Comparison of ENCODE assay signal across 8 cellular contexts in the genomic region with DNA sequence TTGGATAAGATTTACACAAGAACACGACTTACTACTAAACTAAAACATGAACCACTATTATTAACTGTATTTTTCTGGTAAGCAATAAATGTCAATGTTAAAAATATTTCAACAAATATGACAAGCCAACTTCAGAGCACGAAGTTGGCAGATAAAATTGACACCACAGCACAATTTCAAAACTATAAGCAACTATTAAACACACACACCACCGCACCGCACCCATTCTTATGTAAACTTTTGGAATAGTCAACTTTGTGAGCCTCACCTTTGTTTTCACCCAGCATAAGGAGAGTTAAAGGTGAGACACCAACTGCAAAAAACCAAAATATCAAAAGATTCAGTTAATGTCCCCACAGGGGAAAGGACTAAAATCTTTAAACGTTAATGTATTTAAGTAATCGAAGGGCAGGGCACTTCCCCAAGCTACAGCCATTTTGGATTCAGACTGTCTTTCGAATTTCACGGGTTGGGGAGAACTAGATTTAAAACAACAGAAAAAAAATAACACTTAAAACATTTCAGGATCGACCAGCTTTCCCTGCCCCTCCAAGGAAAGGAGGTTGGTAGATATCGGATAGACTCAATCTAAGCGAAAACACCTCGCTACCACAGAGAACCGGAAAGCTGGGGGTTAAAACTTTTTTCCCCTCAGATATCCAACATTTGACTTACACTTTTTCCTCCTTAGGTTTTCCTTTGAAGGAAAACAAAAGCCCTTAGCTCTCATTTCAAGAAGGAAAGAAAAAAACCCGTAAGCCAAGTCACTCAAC. TPM values are rescaled to one million over a fixed set of nuclear protein-coding genes. Genes with fewer than 3 reads are reported as not detected.
A peak's percentile ranks its signal among the peaks of the same experiment; 100 is the strongest.
DNase-seq lines count a peak whose midpoint lies in the region; ATAC-seq and TF ChIP-seq lines count a peak whose summit lies in the region.

No MANE protein-coding gene starts in this region.

- H3K4me3 ChIP-seq in BLaER1 (peak overlapping the region; percentile 99), iPS-18c (ENCODE audit: insufficient read depth, low read depth, low read length) (peak overlapping the region; percentile 100)

- H3K9me3 ChIP-seq in BLaER1 = no peaks in the 10 kb centered on the region
- H3K9me3 ChIP-seq in iPS-18c (ENCODE audit: control insufficient read depth, insufficient read depth, low read length) = no peaks in the 10 kb centered on the region

- DNase-seq in HuH-7.5 (ENCODE audit: low spot score) (peak; percentile 19), NCI-H226 (no peak), omental fat pad (ENCODE audit: low spot score) (no peak)
- no peak for DNase-seq in activated naive CD4-positive, alpha-beta T cell treated with anti-CD3 and anti-CD28 coated beads, Interleukin-2, amount 50 U/mL, for 72 hours (ENCODE audit: low spot score in 2 of 2)
- DNase-seq in stimulated activated naive CD8-positive, alpha-beta T cell treated with anti-CD3 and anti-CD28 coated beads, Interleukin-15, amount 100 ng/mL, for 72 hours = no peak
- DNase-seq in stimulated activated CD4-positive, alpha-beta T cell treated with anti-CD3 and anti-CD28 coated beads, Interleukin-15, amount 100 ng/mL, for 24 hours = no peak

- H3K27ac ChIP-seq in BLaER1 = peak overlapping the region; percentile 97

- no peaks in the 10 kb centered on the region for H3K27me3 ChIP-seq in BLaER1

- H3K4me1 ChIP-seq in BLaER1 = peaks cover 55% of the 10 kb centered on the region

- H3K4me1 Mint-ChIP-seq in stimulated activated naive CD8-positive, alpha-beta T cell treated with anti-CD3 and anti-CD28 coated beads, Interleukin-15, amount 100 ng/mL, for 72 hours = peaks cover 52% of the 10 kb centered on the region

- H3K4me3 Mint-ChIP-seq in stimulated activated naive CD8-positive, alpha-beta T cell treated with anti-CD3 and anti-CD28 coated beads, Interleukin-15, amount 100 ng/mL, for 72 hours = peak overlapping the region; percentile 97 to 99

- H3K36me3 Mint-ChIP-seq in activated naive CD4-positive, alpha-beta T cell treated with anti-CD3 and anti-CD28 coated beads, Interleukin-2, amount 50 U/mL, for 72 hours = peaks cover 34 to 43% of the 10 kb centered on the region in 2 donors

- no peaks in the 10 kb centered on the region for H3K27me3 Mint-ChIP-seq in stimulated activated naive CD8-positive, alpha-beta T cell treated with anti-CD3 and anti-CD28 coated beads, Interleukin-15, amount 100 ng/mL, for 72 hours

- peaks cover 50% of the 10 kb centered on the region for H4K20me1 ChIP-seq in BLaER1

- peaks cover 16% of the 10 kb centered on the region; the same call in 1 of the 2 replicates for H3K36me3 ChIP-seq in BLaER1

- no peak for TF ChIP-seq CTCF in omental fat pad (IDR thresholded peaks at IDR 0.05)

- H3K27ac Mint-ChIP-seq in activated naive CD4-positive, alpha-beta T cell treated with anti-CD3 and anti-CD28 coated beads, Interleukin-2, amount 50 U/mL, for 72 hours = peak overlapping the region; percentile 95 to 99
- H3K27ac Mint-ChIP-seq in stimulated activated naive CD8-positive, alpha-beta T cell treated with anti-CD3 and anti-CD28 coated beads, Interleukin-15, amount 100 ng/mL, for 72 hours = peak overlapping the region; percentile 99 to 100

- peak overlapping the region; percentile 69 for H3K4me2 ChIP-seq in BLaER1

- H3K9ac ChIP-seq in BLaER1 = peak overlapping the region; percentile 97

- no peaks in the 10 kb centered on the region for H3K9me3 Mint-ChIP-seq in activated naive CD4-positive, alpha-beta T cell treated with anti-CD3 and anti-CD28 coated beads, Interleukin-2, amount 50 U/mL, for 72 hours
- H3K9me3 Mint-ChIP-seq in stimulated activated naive CD8-positive, alpha-beta T cell treated with anti-CD3 and anti-CD28 coated beads, Interleukin-15, amount 100 ng/mL, for 72 hours = no peaks in the 10 kb centered on the region

- no peak for ATAC-seq in activated naive CD4-positive, alpha-beta T cell treated with anti-CD3 and anti-CD28 coated beads, Interleukin-2, amount 50 U/mL, for 72 hours
- no peak for ATAC-seq in stimulated activated naive CD8-positive, alpha-beta T cell treated with anti-CD3 and anti-CD28 coated beads, Interleukin-15, amount 100 ng/mL, for 72 hours
- ATAC-seq in omental fat pad (ENCODE audit: low FRiP score) = no peak

RNA-seq across cellular contexts. Expression of gene GPBP1L1, which starts 0.8 kb away (rescaled TPM):
- total RNA-seq in activated naive CD4-positive, alpha-beta T cell treated with anti-CD3 and anti-CD28 coated beads, Interleukin-2, amount 50 U/mL, for 72 hours = 100 to 1,000 TPM; 102 to 145 TPM
- total RNA-seq in omental fat pad = 100 to 1,000 TPM in 3 of 4 donors, 10 to 100 TPM in 1; 75.1 to 116 (median 105) TPM

RNA-seq across cellular contexts. Expression of gene TMEM69, which starts 2.5 kb away (rescaled TPM):
- 10 to 100 TPM; 26.2 to 38.9 TPM for total RNA-seq in activated naive CD4-positive, alpha-beta T cell treated with anti-CD3 and anti-CD28 coated beads, Interleukin-2, amount 50 U/mL, for 72 hours
- total RNA-seq in omental fat pad = 10 to 100 TPM; 14.3 to 22.3 (median 21.2) TPM
